13 cellular contexts compared by ENCODE assay signal in genomic region chr13:33348366-33348765, GRCh38.
A peak's percentile ranks its signal among the peaks of the same experiment; 100 is the strongest.
DNase-seq lines count a peak whose midpoint lies in the region; ATAC-seq and TF ChIP-seq lines count a peak whose summit lies in the region.
"Had no signal": no experiment of that assay in that cellular context is flagged by ENCODE, and none has a peak within 500 bp of the region (broad histone marks: within the 10 kb centered on the region; RNA-seq: fewer than 3 reads in every experiment).

No MANE protein-coding gene starts in this region.

- no peak overlapping the region for H3K4me2 ChIP-seq in PC-9

- no TSS peak for BruUV-seq in PC-9 (replicated peaks; lab: Mats Ljungman, UMichigan)

- H3K27ac ChIP-seq in right atrium auricular region (peak overlapping the region; percentile 30 to 91), vagina (peak overlapping the region; percentile 93), PC-9 (no peak overlapping the region)
- H3K27ac ChIP-seq in effector memory CD4-positive, alpha-beta T cell (ENCODE audit: insufficient read depth, low read length, poor library complexity, severe bottlenecking), result no peak overlapping the region

- H3K4me1 ChIP-seq in right atrium auricular region (peaks cover 0 to 25% of the 10 kb centered on the region in 2 donors), vagina (peaks cover 13% of the 10 kb centered on the region), PC-9 (replicated peaks; ENCODE audit: insufficient read depth) (no peaks in the 10 kb centered on the region)
- H3K4me1 ChIP-seq in effector memory CD4-positive, alpha-beta T cell (ENCODE audit: control insufficient read depth, insufficient read depth, low read length, poor library complexity, severe bottlenecking), result no peaks in the 10 kb centered on the region

- ATAC-seq in left ventricle myocardium superior (no peak), GM21423 (IDR thresholded peaks at IDR 0.05; ENCODE audit: unreplicated experiment) (no peak)

- H3K27me3 ChIP-seq in right atrium auricular region, result no peaks in the 10 kb centered on the region
- H3K27me3 ChIP-seq in vagina, result no peaks in the 10 kb centered on the region
- peaks cover 13% of the 10 kb centered on the region for H3K27me3 ChIP-seq in effector memory CD4-positive, alpha-beta T cell (replicated peaks; ENCODE audit: control insufficient read depth, insufficient read depth, low read length, poor library complexity, severe bottlenecking)
- H3K27me3 ChIP-seq in PC-9 (ENCODE audit: insufficient read depth, low read depth), result no peaks in the 10 kb centered on the region

- no peaks in the 10 kb centered on the region for H3K9me2 ChIP-seq in PC-9 (ENCODE audit: insufficient read depth)

- H3K9me3 ChIP-seq in right atrium auricular region (no peaks in the 10 kb centered on the region), vagina (no peaks in the 10 kb centered on the region), PC-9 (ENCODE audit: insufficient read depth, low read depth) (no peaks in the 10 kb centered on the region)
- no peaks in the 10 kb centered on the region for H3K9me3 ChIP-seq in effector memory CD4-positive, alpha-beta T cell (ENCODE audit: control insufficient read depth, low read length)

- TF ChIP-seq POLR2A in vagina (IDR thresholded peaks at IDR 0.05), result no peak

- intact Hi-C loops in left ventricle myocardium superior (cut with micrococcal nuclease), result no loop called here
- intact Hi-C loops in vagina (cut with DNase I), result no loop called here
- intact Hi-C loops in PC-9 (cut with micrococcal nuclease; ENCODE audit: unreplicated experiment), result loop anchor here (2.0 kb wide), 1 partner anchor 64 kb away; the partner anchor contains the start of gene STARD13

- no peaks in the 10 kb centered on the region for H4K20me1 ChIP-seq in PC-9 (ENCODE audit: insufficient read depth)

- no peak for DNase-seq in right atrium auricular region (ENCODE audit: low spot score)
- no peak for DNase-seq in left ventricle myocardium superior
- DNase-seq in choroid plexus epithelial cell (ENCODE audit: low read depth), result peak; percentile 27
- DNase-seq in medulla oblongata (ENCODE audit: extremely low spot score), result peak; percentile 27
- DNase-seq in vagina (ENCODE audit: extremely low spot score in 2 of 2), result no peak
- DNase-seq in effector memory CD4-positive, alpha-beta T cell, result no peak
- no peak for DNase-seq in PC-9
- DNase-seq: activated effector memory CD4-positive, alpha-beta T cell treated with anti-CD3 and anti-CD28 coated beads, Interleukin-2, amount 50 U/mL, for 16 hours; COR-L47; effector CD8-positive, alpha-beta T cell; NCI-H187 treated with DMSO at 0.1 percent for 48 hours; NCI-H69 had no signal

- H3F3A ChIP-seq in PC-9 (ENCODE audit: insufficient read depth, low read depth), result no peaks in the 10 kb centered on the region

- H2AFZ ChIP-seq in PC-9, result no peak overlapping the region

- TF ChIP-seq CTCF in right atrium auricular region (IDR thresholded peaks at IDR 0.05) (no peak), choroid plexus epithelial cell (conservative IDR thresholded peaks at IDR 0.05; ENCODE audit: low read depth, low read length) (no peak), vagina (IDR thresholded peaks at IDR 0.05) (no peak), PC-9 (conservative IDR thresholded peaks at IDR 0.05) (no peak)

- POLR2A ChIA-PET in PC-9 (lab: Charles Lee; ENCODE audit: unreplicated experiment), result no interaction called here

- no peaks in the 10 kb centered on the region for H3K79me2 ChIP-seq in PC-9 (ENCODE audit: low read depth)

- H3K4me3 ChIP-seq in right atrium auricular region (no peak overlapping the region), choroid plexus epithelial cell (ENCODE audit: low read depth, low read length) (no peak overlapping the region), vagina (peak overlapping the region in 1 of 2 donors; percentile 85), PC-9 (no peak overlapping the region)
- no peak overlapping the region for H3K4me3 ChIP-seq in effector memory CD4-positive, alpha-beta T cell (ENCODE audit: insufficient read depth, low read depth, low read length, poor library complexity, severe bottlenecking)

- H3K36me3 ChIP-seq in right atrium auricular region (no peaks in the 10 kb centered on the region), vagina (no peaks in the 10 kb centered on the region), PC-9 (ENCODE audit: low read depth) (no peaks in the 10 kb centered on the region)
- no peaks in the 10 kb centered on the region for H3K36me3 ChIP-seq in effector memory CD4-positive, alpha-beta T cell (ENCODE audit: control insufficient read depth, insufficient read depth, low read length)

- CTCF ChIA-PET in PC-9 (lab: Charles Lee), result no interaction called here

Comparison
In these comparisons a context has a peak if more than half of its experiments do, and no peak if none do; other contexts are left out.
1. DNase-seq: peak in choroid plexus epithelial cell (single experiment) and medulla oblongata (single experiment); none in right atrium auricular region (single experiment), left ventricle myocardium superior (single experiment), vagina (0 of 2), effector memory CD4-positive, alpha-beta T cell (0 of 3) and PC-9 (0 of 2).
2. H3K27ac ChIP-seq: peak in right atrium auricular region (2 of 2) and vagina (single experiment); none in effector memory CD4-positive, alpha-beta T cell (single experiment) and PC-9 (single experiment).